In genomic region chr10:87957702-87958101, GRCh38 we compare ENCODE assay signal across 24 cellular contexts.
"Had no signal": no experiment of that assay in that cellular context is flagged by ENCODE, and none has a peak within 500 bp of the region (broad histone marks: within the 10 kb centered on the region; RNA-seq: fewer than 3 reads in every experiment).

No MANE protein-coding gene starts in this region.

- H3K27ac Mint-ChIP-seq: activated naive CD4-positive, alpha-beta T cell treated with anti-CD3 and anti-CD28 coated beads for 36 hours; activated naive CD8-positive, alpha-beta T cell treated with anti-CD3 and anti-CD28 coated beads for 36 hours; dendritic cell treated with granulocyte-macrophage colony-stimulating factor and Interleukin-4, amounts not matched to agents 40 ng/mL and 50 ng/mL, for 4 days; nephron progenitor cell; progenitor cell of endocrine pancreas had no signal

- DNase-seq: activated CD4-positive, alpha-beta T cell treated with anti-CD3 and anti-CD28 coated beads for 4 hours; activated CD4-positive, alpha-beta T cell treated with anti-CD3 and anti-CD28 coated beads, Interleukin-2, amount 50 U/mL, for 48 hours; activated CD8-positive, alpha-beta memory T cell treated with anti-CD3 and anti-CD28 coated beads for 24 hours; activated effector memory CD4-positive, alpha-beta T cell treated with Interleukin-2 at 50 U/mL for 16 hours; activated naive CD4-positive, alpha-beta T cell treated with anti-CD3 and anti-CD28 coated beads for 36 hours; activated naive CD8-positive, alpha-beta T cell treated with anti-CD3 and anti-CD28 coated beads for 36 hours; adrenal gland; central memory CD4-positive, alpha-beta T cell; esophagus squamous epithelium; foreskin melanocyte; left lung; mucosa of descending colon; nephron progenitor cell; ovary; right lobe of liver; stimulated activated CD4-positive, alpha-beta T cell treated with anti-CD3 and anti-CD28 coated beads, Interleukin-2, amount 100 ng/mL, for 48 hours; stimulated activated naive CD4-positive, alpha-beta T cell treated with Interleukin-2 at 50 U/mL for 16 hours; T-helper 9 cell had no signal

- H3K4me3 ChIP-seq: adrenal gland, esophagus squamous epithelium, left lung, mucosa of descending colon, ovary, right lobe of liver, tibial nerve had no signal

- ATAC-seq: left lung, mucosa of descending colon, right lobe of liver had no signal

- H3K9me3 ChIP-seq: adrenal gland, esophagus squamous epithelium, left lung, mucosa of descending colon, ovary, right lobe of liver, tibial nerve had no signal

- H3K9me3 Mint-ChIP-seq: activated naive CD4-positive, alpha-beta T cell treated with anti-CD3 and anti-CD28 coated beads for 36 hours; activated naive CD8-positive, alpha-beta T cell treated with anti-CD3 and anti-CD28 coated beads for 36 hours; dendritic cell treated with granulocyte-macrophage colony-stimulating factor and Interleukin-4, amounts not matched to agents 40 ng/mL and 50 ng/mL, for 4 days; nephron progenitor cell had no signal

- H3K4me1 ChIP-seq: left lung had no signal

- H3K27me3 ChIP-seq: adrenal gland, esophagus squamous epithelium, left lung, ovary, right lobe of liver, tibial nerve had no signal

- H3K4me1 Mint-ChIP-seq: nephron progenitor cell had no signal

- H3K27ac ChIP-seq: adrenal gland, epithelial cell of prostate, esophagus squamous epithelium, left lung, ovary, right lobe of liver, VCaP had no signal

- H3K27me3 Mint-ChIP-seq: activated naive CD8-positive, alpha-beta T cell treated with anti-CD3 and anti-CD28 coated beads for 36 hours; dendritic cell treated with granulocyte-macrophage colony-stimulating factor and Interleukin-4, amounts not matched to agents 40 ng/mL and 50 ng/mL, for 4 days; progenitor cell of endocrine pancreas had no signal

- H3K4me3 Mint-ChIP-seq: activated naive CD4-positive, alpha-beta T cell treated with anti-CD3 and anti-CD28 coated beads for 36 hours; activated naive CD8-positive, alpha-beta T cell treated with anti-CD3 and anti-CD28 coated beads for 36 hours; dendritic cell treated with granulocyte-macrophage colony-stimulating factor and Interleukin-4, amounts not matched to agents 40 ng/mL and 50 ng/mL, for 4 days; nephron progenitor cell had no signal

- H3K36me3 ChIP-seq: ovary had no signal

- FAIRE-seq: TTC549 had no signal
